Comparison of ENCODE assay signal across 8 cellular contexts in the genomic region with DNA sequence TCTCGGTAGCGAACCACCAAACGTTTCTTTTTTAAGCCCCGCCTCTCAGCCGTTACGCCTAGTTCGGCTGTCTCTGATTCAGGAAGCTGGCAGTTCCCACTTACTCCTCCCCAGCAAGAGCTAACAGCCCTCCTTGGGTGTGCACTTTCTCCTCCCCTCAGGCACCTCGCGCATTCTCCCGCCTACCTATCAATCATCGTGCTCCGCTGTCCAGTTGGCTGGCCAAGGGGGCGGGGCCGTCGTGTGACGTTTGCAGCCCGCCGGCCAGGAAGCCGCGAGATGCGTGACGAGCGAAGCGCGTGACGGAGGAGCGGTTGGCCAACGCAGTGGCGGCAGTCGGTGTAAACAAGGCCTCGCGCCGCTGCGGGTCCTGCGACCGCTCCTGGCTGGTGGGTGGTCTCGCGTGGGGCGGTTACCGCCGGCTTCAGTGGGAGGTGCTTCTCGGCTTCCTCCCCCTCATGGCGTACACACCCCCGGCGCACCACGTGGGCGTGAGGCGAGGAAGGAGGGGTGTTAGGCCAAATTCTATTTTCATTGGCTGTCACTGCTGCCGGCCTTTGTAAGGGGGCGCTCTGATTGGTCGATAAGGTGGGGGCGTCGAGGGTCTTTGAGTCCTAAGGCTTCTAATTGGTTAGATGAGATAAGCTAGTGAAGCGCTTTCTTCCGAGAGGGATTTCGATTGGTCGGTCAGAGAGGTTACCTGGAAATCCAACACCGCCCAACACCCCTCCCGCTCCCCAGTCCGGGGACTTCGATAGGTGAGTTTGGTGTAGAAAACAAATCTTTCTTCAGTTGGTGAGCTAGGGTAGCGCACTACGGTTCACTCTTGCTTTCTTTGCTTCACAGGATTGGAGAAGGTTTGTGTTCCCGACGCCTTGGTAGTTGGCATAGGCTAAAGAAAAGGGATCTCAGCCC. TPM values are rescaled to one million over a fixed set of nuclear protein-coding genes. Genes with fewer than 3 reads are reported as not detected.
DNase-seq lines count a peak whose midpoint lies in the region; ATAC-seq, FAIRE-seq and TF ChIP-seq lines count a peak whose summit lies in the region.

DCAF11 (plus strand) TSS at position 242 of the 915 bp plus-strand sequence. CDS start 818 bp downstream, outside the sequence.
NRL (minus strand) TSS at position 414 of the 915 bp plus-strand sequence. CDS start 32,101 bp downstream, outside the sequence.

- H3K4me1 ChIP-seq in ascending aorta = peaks cover 9 to 16% of the 10 kb centered on the region in 2 donors
- peaks cover 3% of the 10 kb centered on the region for H3K4me1 ChIP-seq in right cardiac atrium (ENCODE audit: control insufficient read depth, insufficient read depth, low read length)
- peaks cover 15% of the 10 kb centered on the region for H3K4me1 ChIP-seq in psoas muscle

- H3K4me3 ChIP-seq in ascending aorta (peak within 1 kb of the TSS; percentile 78 to 79), right cardiac atrium (ENCODE audit: low read length) (peak within 1 kb of the TSS; percentile 61), psoas muscle (peak within 1 kb of the TSS; percentile 80)

- WGBS in right cardiac atrium = under 1% methylated on average over 65 of the region's 65 CpGs
- 0% methylated on average over 62 to 65 of the region's 65 CpGs for WGBS in psoas muscle, 3 donors

- H3K9me3 Mint-ChIP-seq in T-helper 2 cell treated with Interferon-gamma antibody and Interleukin-4, amounts not matched to agents 5 μg/mL and 100 μg/mL, for 36 hours = no peaks in the 10 kb centered on the region

- peak; percentile 72 for TF ChIP-seq POLR2A in GM18505 (IDR thresholded peaks at IDR 0.05; ENCODE audit: borderline replicate concordance, extremely low read depth, insufficient read depth, insufficient read length)

- H3K27ac Mint-ChIP-seq in T-helper 2 cell treated with Interferon-gamma antibody and Interleukin-4, amounts not matched to agents 5 μg/mL and 100 μg/mL, for 36 hours = peak within 1 kb of the TSS; percentile 97

- H3K27me3 Mint-ChIP-seq in T-helper 2 cell treated with Interferon-gamma antibody and Interleukin-4, amounts not matched to agents 5 μg/mL and 100 μg/mL, for 36 hours (ENCODE audit: low read depth) = no peaks in the 10 kb centered on the region

- TF ChIP-seq CTCF in ascending aorta (IDR thresholded peaks at IDR 0.05) (no peak), psoas muscle (IDR thresholded peaks at IDR 0.05) (no peak)

- H3K9me3 ChIP-seq in ascending aorta (no peaks in the 10 kb centered on the region), right cardiac atrium (ENCODE audit: control insufficient read depth, low read length) (no peaks in the 10 kb centered on the region), psoas muscle (no peaks in the 10 kb centered on the region)

- H3K27me3 ChIP-seq in ascending aorta (no peaks in the 10 kb centered on the region), right cardiac atrium (ENCODE audit: control insufficient read depth, insufficient read depth) (no peaks in the 10 kb centered on the region), psoas muscle (ENCODE audit: insufficient read depth in 3 of 3, low read length in 2 of 3) (no peaks in the 10 kb centered on the region)

- intact Hi-C loops in ascending aorta (cut with DNase I) (loop anchor here (1.0 to 10.0 kb wide), 11 partner anchors 20 to 793 kb away; partner anchors contain the start of genes EMC9, IPO4, IRF9 and NFATC4), right cardiac atrium (cut with DNase I) (no loop called here), psoas muscle (cut with DNase I) (loop anchor here (5.0 kb wide), 1 partner anchor 33 kb away; the partner anchor contains the start of genes PSME2 (in 2 of the 2) and RNF31 (in 2 of the 2))

- H3K4me1 Mint-ChIP-seq in T-helper 2 cell treated with Interferon-gamma antibody and Interleukin-4, amounts not matched to agents 5 μg/mL and 100 μg/mL, for 36 hours (ENCODE audit: low read depth) = peaks cover 27% of the 10 kb centered on the region

- ATAC-seq in GM18505 (IDR thresholded peaks at IDR 0.05; ENCODE audit: unreplicated experiment) = peak; percentile 80
- peak; percentile 82 for ATAC-seq in HG02970 (IDR thresholded peaks at IDR 0.05; ENCODE audit: low FRiP score, unreplicated experiment)
- ATAC-seq in right cardiac atrium = peak; percentile 97
- peak; percentile 91 to 93 (median 92) for ATAC-seq in psoas muscle

- H3K36me3 Mint-ChIP-seq in T-helper 2 cell treated with Interferon-gamma antibody and Interleukin-4, amounts not matched to agents 5 μg/mL and 100 μg/mL, for 36 hours (ENCODE audit: low read depth) = peaks cover 41% of the 10 kb centered on the region

- peak within 1 kb of the TSS; percentile 92 for H3K4me3 Mint-ChIP-seq in T-helper 2 cell treated with Interferon-gamma antibody and Interleukin-4, amounts not matched to agents 5 μg/mL and 100 μg/mL, for 36 hours

- peak; percentile 99 for DNase-seq in NCI-H187 treated with DMSO at 0.1 percent for 48 hours (lab: John Stamatoyannopoulos, UW)
- DNase-seq in T-helper 2 cell treated with Interferon-gamma antibody and Interleukin-4, amounts not matched to agents 5 μg/mL and 100 μg/mL, for 36 hours (ENCODE audit: low spot score) = peak; percentile 99
- peak; percentile 97 to 99 for DNase-seq in ascending aorta (ENCODE audit: low spot score in 2 of 2)
- peak; percentile 99 for DNase-seq in right cardiac atrium
- DNase-seq in psoas muscle = peak; percentile 98 to 99
- peak; percentile 98 for DNase-seq in urothelium cell line (ENCODE audit: low spot score)

- H3K27ac ChIP-seq in ascending aorta (peak within 1 kb of the TSS; percentile 98 to 100), right cardiac atrium (ENCODE audit: low read length) (peak within 1 kb of the TSS; percentile 96), psoas muscle (peak within 1 kb of the TSS; percentile 100)

- FAIRE-seq in urothelium cell line (lab: Jason Lieb, UNC) = peak; percentile 90

- H3K36me3 ChIP-seq in ascending aorta (peaks cover 27 to 29% of the 10 kb centered on the region in 2 donors), psoas muscle (ENCODE audit: insufficient read depth in 1 of 2, low read depth in 1 of 2) (peaks cover 0 to 34% of the 10 kb centered on the region in 2 donors)

RNA-seq across cellular contexts. Expression of gene DCAF11, which starts in this region (rescaled TPM):
- 52.3 TPM for total RNA-seq in ascending aorta
- 10 to 100 TPM; 50.6 to 70.7 (median 62.6) TPM for total RNA-seq in right cardiac atrium
- 33.1 TPM for polyA plus RNA-seq in right cardiac atrium
- total RNA-seq in psoas muscle = 10 to 100 TPM; 48.8 to 73.5 (median 68.6) TPM
- 10 to 100 TPM; 34.7 to 66.4 (median 35.4) TPM for polyA plus RNA-seq in psoas muscle

RNA-seq across cellular contexts. Expression of gene NRL, which starts in this region (rescaled TPM):
- total RNA-seq in ascending aorta (not detected), right cardiac atrium (1 to 10 TPM in 3 of 4 donors, under 1 TPM in 1; 0.79 to 2.9 (median 2.4) TPM), psoas muscle (1 to 10 TPM; 1.5 to 3.6 (median 2.5) TPM)
- polyA plus RNA-seq in right cardiac atrium (2.6 TPM), psoas muscle (1 to 10 TPM; 1.2 to 5.1 (median 2.4) TPM)

Comparison
In these comparisons a context has a peak if more than half of its experiments do, and no peak if none do; other contexts are left out.
1. Peak in every context shown above with its lines: DNase-seq, ATAC-seq, H3K4me3 ChIP-seq and H3K27ac ChIP-seq.
2. intact Hi-C loops: an anchor here in ascending aorta (1.0 to 10.0 kb wide) and psoas muscle (5.0 kb wide); none called in right cardiac atrium.